In the genomic region with DNA sequence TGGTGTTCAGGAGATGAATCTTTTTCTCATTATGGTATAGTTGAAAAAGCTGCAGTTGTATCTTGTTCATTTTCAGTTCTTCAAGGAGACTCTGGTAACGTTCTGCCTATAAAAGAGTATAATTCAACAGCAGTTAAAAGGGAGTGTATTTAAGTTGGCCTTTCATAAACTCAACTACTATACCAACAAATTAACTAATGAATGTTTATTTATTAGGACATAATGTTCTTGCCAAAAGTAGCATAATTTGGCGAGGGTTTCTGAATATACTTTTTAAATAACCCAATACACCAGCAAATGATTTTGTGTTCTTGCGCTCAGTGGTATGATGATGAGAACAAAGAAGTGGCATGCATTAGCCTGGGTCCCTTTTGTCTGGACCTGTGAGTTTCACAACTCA, we compare ENCODE assay signal across 23 cellular contexts.
"Had no signal": no experiment of that assay in that cellular context is flagged by ENCODE, and none has a peak within 500 bp of the region (broad histone marks: within the 10 kb centered on the region; RNA-seq: fewer than 3 reads in every experiment).

No MANE protein-coding gene starts in this region.

- H3K9me3 ChIP-seq: left ventricle myocardium inferior, ovary, sigmoid colon, tibial nerve, uterus had no signal

- DNase-seq: islet precursor cell; left ventricle myocardium inferior; mesendoderm; naive B cell; natural killer cell; nephron progenitor cell; ovary; retina; right cardiac atrium; sigmoid colon; small intestine; spleen; stimulated activated CD4-positive, alpha-beta T cell treated with anti-CD3 and anti-CD28 coated beads, Interleukin-2, amount 100 ng/mL, for 48 hours; stimulated activated CD4-positive, alpha-beta T cell treated with anti-CD3 and anti-CD28 coated beads, Interleukin-4, amount 100 ng/mL, for 4 hours; stimulated activated CD8-positive, alpha-beta memory T cell treated with anti-CD3 and anti-CD28 coated beads, Interleukin-4, amount 100 ng/mL, for 48 hours; stimulated activated naive CD4-positive, alpha-beta T cell treated with Interleukin-2 at 50 U/mL for 16 hours; stimulated activated naive CD8-positive, alpha-beta T cell treated with anti-CD3 and anti-CD28 coated beads, Interleukin-15, amount 100 ng/mL, for 72 hours; substantia nigra; uterus had no signal

- H3K27me3 ChIP-seq: neural progenitor cell, ovary, spleen, tibial nerve, uterus had no signal

- H3K27ac ChIP-seq: left ventricle myocardium inferior, neural progenitor cell, ovary, sigmoid colon, spleen, tibial nerve, uterus had no signal

- H3K4me1 ChIP-seq: left ventricle myocardium inferior, sigmoid colon, spleen, tibial nerve, uterus had no signal

- H3K36me3 ChIP-seq: left ventricle myocardium inferior, neural progenitor cell, ovary, sigmoid colon, spleen, tibial nerve, uterus had no signal

- ATAC-seq: natural killer cell; right cardiac atrium; stimulated activated memory B cell treated with anti-CD40 and anti-IgM and Interleukin-4, amounts not matched to agents 10 μg/mL and 1 μg/mL and 100 μg/mL, for 72 hours; stimulated activated naive CD8-positive, alpha-beta T cell treated with anti-CD3 and anti-CD28 coated beads, Interleukin-15, amount 100 ng/mL, for 72 hours had no signal

- H2AFZ ChIP-seq: neural progenitor cell had no signal

- H3K4me3 ChIP-seq: left ventricle myocardium inferior, lung, neural progenitor cell, ovary, sigmoid colon, spleen, tibial nerve, uterus had no signal
